Comparison of ENCODE assay signal across 15 cellular contexts in the genomic region with DNA sequence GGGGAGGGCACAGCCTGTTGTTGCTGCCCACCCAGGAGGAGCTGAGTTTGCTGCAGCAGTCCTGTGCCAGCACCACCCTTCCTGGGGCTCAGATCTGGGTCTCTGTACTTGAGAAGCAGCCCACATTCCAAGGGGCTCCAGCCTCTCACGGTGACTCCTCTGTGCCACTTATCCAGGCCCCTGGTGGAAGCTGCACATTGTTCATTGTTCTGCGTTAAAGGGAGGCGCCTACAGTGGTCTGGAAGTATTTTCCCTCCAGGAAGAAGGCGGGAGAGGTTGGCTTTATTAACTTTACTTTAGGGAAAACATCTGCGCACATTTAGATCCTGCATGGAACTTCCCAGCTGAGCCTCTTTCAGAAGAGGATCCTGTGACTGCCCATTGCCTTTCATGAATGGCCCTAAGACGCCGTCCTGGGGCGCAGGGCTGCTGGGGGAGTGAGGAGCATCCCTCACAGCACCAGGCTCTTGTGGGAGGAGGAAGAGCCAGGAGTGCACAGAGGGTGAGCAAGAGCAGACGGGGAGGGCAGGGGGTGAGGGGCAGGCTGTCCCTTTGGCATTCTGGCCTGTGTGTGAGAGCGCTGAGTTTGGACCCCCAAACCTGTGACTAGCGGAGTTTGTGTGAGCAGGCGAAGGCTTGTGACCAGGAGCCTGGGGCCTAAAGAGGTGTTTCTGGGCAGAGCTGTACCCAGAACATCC.
DNase-seq lines count a peak whose midpoint lies in the region; ATAC-seq and TF ChIP-seq lines count a peak whose summit lies in the region.
"Had no signal": no experiment of that assay in that cellular context is flagged by ENCODE, and none has a peak within 500 bp of the region (broad histone marks: within the 10 kb centered on the region; RNA-seq: fewer than 3 reads in every experiment).

No MANE protein-coding gene starts in this region.

- H3K9me3 Mint-ChIP-seq in stimulated activated effector memory CD8-positive, alpha-beta T cell treated with anti-CD3 and anti-CD28 coated beads, Interleukin-12 subunit alpha, Interleukin-12 subunit beta, amount 100 ng/mL, for 72 hours = no peaks in the 10 kb centered on the region
- H3K9me3 Mint-ChIP-seq: activated T-helper 17 cell treated with anti-CD3 and anti-CD28 coated beads, Interleukin-2, amount 50 U/mL, for 72 hours had no signal

- no peak for TF ChIP-seq EP300 in esophagus muscularis mucosa (IDR thresholded peaks at IDR 0.05)

- H3K27ac Mint-ChIP-seq in stimulated activated effector memory CD8-positive, alpha-beta T cell treated with anti-CD3 and anti-CD28 coated beads, Interleukin-12 subunit alpha, Interleukin-12 subunit beta, amount 100 ng/mL, for 72 hours = no peak overlapping the region
- H3K27ac Mint-ChIP-seq: activated CD8-positive, alpha-beta T cell treated with anti-CD3 and anti-CD28 coated beads, Interleukin-2, amount 10 ng/mL, durations not matched to agents 7 days and 5 days; activated T-helper 17 cell treated with anti-CD3 and anti-CD28 coated beads, Interleukin-2, amount 50 U/mL, for 72 hours had no signal

- H3K4me3 Mint-ChIP-seq in stimulated activated effector memory CD8-positive, alpha-beta T cell treated with anti-CD3 and anti-CD28 coated beads, Interleukin-12 subunit alpha, Interleukin-12 subunit beta, amount 100 ng/mL, for 72 hours = no peak overlapping the region
- H3K4me3 Mint-ChIP-seq: activated CD8-positive, alpha-beta T cell treated with anti-CD3 and anti-CD28 coated beads, Interleukin-2, amount 10 ng/mL, durations not matched to agents 7 days and 5 days; activated T-helper 17 cell treated with anti-CD3 and anti-CD28 coated beads, Interleukin-2, amount 50 U/mL, for 72 hours; naive thymus-derived CD8-positive, alpha-beta T cell had no signal

- H3K4me1 ChIP-seq in HUES64 (ENCODE audit: insufficient read depth, low read length) (peaks cover 57% of the 10 kb centered on the region), esophagus muscularis mucosa (peaks cover 44 to 90% (median 82%) of the 10 kb centered on the region in 4 donors), mesodermal cell (ENCODE audit: control insufficient read depth, insufficient read depth, low read length, poor library complexity, severe bottlenecking) (peaks cover 27% of the 10 kb centered on the region), adrenal gland (replicated peaks in 1 of 2) (peaks cover 0 to 6% of the 10 kb centered on the region in 2 donors)
- H3K4me1 ChIP-seq: foreskin keratinocyte had no signal

- H3K27me3 ChIP-seq in HUES64 (ENCODE audit: insufficient read depth, low read length) (no peaks in the 10 kb centered on the region), esophagus muscularis mucosa (no peaks in the 10 kb centered on the region), adrenal gland (no peaks in the 10 kb centered on the region)
- H3K27me3 ChIP-seq: foreskin keratinocyte had no signal

- peak; percentile 27 for ATAC-seq in stimulated activated effector memory CD8-positive, alpha-beta T cell treated with anti-CD3 and anti-CD28 coated beads, Interleukin-12 subunit alpha, Interleukin-12 subunit beta, amount 100 ng/mL, for 72 hours
- ATAC-seq in GM21723 (IDR thresholded peaks at IDR 0.05; ENCODE audit: unreplicated experiment) = no peak
- ATAC-seq: activated CD8-positive, alpha-beta T cell treated with anti-CD3 and anti-CD28 coated beads, Interleukin-2, amount 10 ng/mL, durations not matched to agents 7 days and 5 days; activated T-helper 17 cell treated with anti-CD3 and anti-CD28 coated beads, Interleukin-2, amount 50 U/mL, for 72 hours; naive thymus-derived CD8-positive, alpha-beta T cell had no signal

- DNase-seq in esophagus muscularis mucosa (ENCODE audit: extremely low spot score) (no peak), LoVo (ENCODE audit: low spot score) (no peak), adrenal gland (no peak)
- no peak for DNase-seq in stimulated activated effector memory CD8-positive, alpha-beta T cell treated with anti-CD3 and anti-CD28 coated beads, Interleukin-12 subunit alpha, Interleukin-12 subunit beta, amount 100 ng/mL, for 72 hours (ENCODE audit: low spot score in 2 of 2)
- DNase-seq: activated CD8-positive, alpha-beta T cell treated with anti-CD3 and anti-CD28 coated beads, Interleukin-2, amount 10 ng/mL, durations not matched to agents 7 days and 5 days; EL; foreskin keratinocyte; lower lobe of right lung; naive thymus-derived CD8-positive, alpha-beta T cell; NK-92 treated with Interleukin-12 subunit alpha and Interleukin-12 subunit beta, amount 100 ng/mL, for 24 hours had no signal

- H3K4me3 ChIP-seq in HUES64 (ENCODE audit: low read length) (no peak overlapping the region), esophagus muscularis mucosa (no peak overlapping the region), mesodermal cell (ENCODE audit: extremely low read depth, insufficient read depth, low read length, poor library complexity, severe bottlenecking) (no peak overlapping the region), adrenal gland (no peak overlapping the region)
- H3K4me3 ChIP-seq: lower lobe of right lung had no signal

- TF ChIP-seq POLR2A in esophagus muscularis mucosa (IDR thresholded peaks at IDR 0.05; ENCODE audit: low read depth) (no peak), adrenal gland (IDR thresholded peaks at IDR 0.05) (no peak)

- no peak overlapping the region for H3K9ac ChIP-seq in HUES64 (ENCODE audit: low read depth, low read length)

- intact Hi-C loops in esophagus muscularis mucosa (cut with DNase I) = no loop called here
- intact Hi-C loops in adrenal gland (cut with DNase I) = no loop called here

- H3K36me3 ChIP-seq in HUES64 (ENCODE audit: insufficient read depth, low read length) (no peaks in the 10 kb centered on the region), esophagus muscularis mucosa (peaks cover 0 to 5% (median 2%) of the 10 kb centered on the region in 4 donors), mesodermal cell (ENCODE audit: control insufficient read depth, insufficient read depth, low read length) (no peaks in the 10 kb centered on the region), adrenal gland (replicated peaks in 1 of 2) (no peaks in the 10 kb centered on the region)

- no peaks in the 10 kb centered on the region for H3K4me1 Mint-ChIP-seq in stimulated activated effector memory CD8-positive, alpha-beta T cell treated with anti-CD3 and anti-CD28 coated beads, Interleukin-12 subunit alpha, Interleukin-12 subunit beta, amount 100 ng/mL, for 72 hours
- H3K4me1 Mint-ChIP-seq: activated T-helper 17 cell treated with anti-CD3 and anti-CD28 coated beads, Interleukin-2, amount 50 U/mL, for 72 hours; naive thymus-derived CD8-positive, alpha-beta T cell had no signal

- H3K9me3 ChIP-seq in HUES64 (ENCODE audit: insufficient read depth, low read depth, low read length) (no peaks in the 10 kb centered on the region), esophagus muscularis mucosa (no peaks in the 10 kb centered on the region), mesodermal cell (ENCODE audit: control insufficient read depth, low read length) (no peaks in the 10 kb centered on the region), adrenal gland (replicated peaks in 1 of 3) (no peaks in the 10 kb centered on the region)
- H3K9me3 ChIP-seq: lower lobe of right lung had no signal

- TF ChIP-seq CTCF in esophagus muscularis mucosa (IDR thresholded peaks at IDR 0.05) = no peak
- TF ChIP-seq CTCF in adrenal gland (IDR thresholded peaks at IDR 0.05) = no peak

- no peaks in the 10 kb centered on the region for H3K36me3 Mint-ChIP-seq in stimulated activated effector memory CD8-positive, alpha-beta T cell treated with anti-CD3 and anti-CD28 coated beads, Interleukin-12 subunit alpha, Interleukin-12 subunit beta, amount 100 ng/mL, for 72 hours

- 86% methylated on average over 12 of the region's 12 CpGs for WGBS in HUES64
- 60% methylated on average over 11 of the region's 12 CpGs for WGBS in esophagus muscularis mucosa
- WGBS in mesodermal cell (ENCODE audit: insufficient coverage in 2 of 2), 2 experiments = 75 to 81% methylated on average over 10 to 12 of the region's 12 CpGs
- WGBS in adrenal gland, 4 donors = 82 to 90% (median 88%) methylated on average over 10 to 12 of the region's 12 CpGs

- H3K27ac ChIP-seq in HUES64 (ENCODE audit: low read depth, low read length) = 0 out of 2 replicates have a peak overlapping the region, but pooled peaks have one; percentile 3
- H3K27ac ChIP-seq in esophagus muscularis mucosa (replicated peaks in 1 of 4) = peak overlapping the region; percentile 77 to 86 (median 82)
- H3K27ac ChIP-seq in mesodermal cell (ENCODE audit: low read depth, low read length, severe bottlenecking) = peak overlapping the region; percentile 49
- no peak overlapping the region for H3K27ac ChIP-seq in adrenal gland
- H3K27ac ChIP-seq: foreskin keratinocyte, lower lobe of right lung, VCaP had no signal

Comparison
In these comparisons a context has a peak if more than half of its experiments do, and no peak if none do; other contexts are left out.
1. H3K27ac ChIP-seq: peak in HUES64 (single experiment), esophagus muscularis mucosa (4 of 4) and mesodermal cell (single experiment); none in adrenal gland (0 of 5).